13 cellular contexts compared by ENCODE assay signal in genomic region chr18:77234504-77235365, GRCh38. TPM values are rescaled to one million over a fixed set of nuclear protein-coding genes. Genes with fewer than 3 reads are reported as not detected.
"Had no signal": no experiment of that assay in that cellular context is flagged by ENCODE, and none has a peak within 500 bp of the region (broad histone marks: within the 10 kb centered on the region; RNA-seq: fewer than 3 reads in every experiment).

No MANE protein-coding gene starts in this region.

- DNase-seq: activated CD4-positive, alpha-beta T cell treated with anti-CD3 and anti-CD28 coated beads, Interleukin-2, amount 10 ng/mL, durations not matched to agents 7 days and 5 days; activated CD4-positive, CD25-positive, alpha-beta regulatory T cell; erythroblast; left cardiac atrium; naive thymus-derived CD8-positive, alpha-beta T cell; occipital lobe; psoas muscle; stimulated activated CD4-positive, alpha-beta T cell treated with anti-CD3 and anti-CD28 coated beads, Interleukin-4, amount 100 ng/mL, for 1 hour; T-helper 17 cell had no signal

- H3K4me3 ChIP-seq: hepatocyte, lung, psoas muscle, upper lobe of left lung had no signal

- ATAC-seq: left cardiac atrium; naive thymus-derived CD8-positive, alpha-beta T cell; psoas muscle; sciatic nerve; T-helper 17 cell had no signal

RNA-seq across cellular contexts. Expression of gene GALR1, which starts 14.9 kb away (rescaled TPM):
- polyA plus RNA-seq: hepatocyte; naive thymus-derived CD8-positive, alpha-beta T cell had no signal
